Comparison of ENCODE assay signal across 17 cellular contexts in genomic region chr2:3428577-3428976, GRCh38.
"Had no signal": no experiment of that assay in that cellular context is flagged by ENCODE, and none has a peak within 500 bp of the region (broad histone marks: within the 10 kb centered on the region; RNA-seq: fewer than 3 reads in every experiment).

No MANE protein-coding gene starts in this region.

- DNase-seq: activated naive CD4-positive, alpha-beta T cell treated with anti-CD3 and anti-CD28 coated beads for 36 hours; effector CD8-positive, alpha-beta T cell; esophagus squamous epithelium; immature natural killer cell; kidney glomerular epithelial cell; left ventricle myocardium superior; mesenchymal stem cell; naive thymus-derived CD4-positive, alpha-beta T cell; retina; stimulated activated CD4-positive, alpha-beta T cell treated with anti-CD3 and anti-CD28 coated beads, Interleukin-12 subunit alpha, Interleukin-12 subunit beta, amount 100 ng/mL, for 4 hours; stimulated activated CD4-positive, alpha-beta T cell treated with anti-CD3 and anti-CD28 coated beads, Interleukin-1b, Interleukin-23, amount 100 ng/mL, for 48 hours; stimulated activated CD8-positive, alpha-beta memory T cell treated with anti-CD3 and anti-CD28 coated beads, Interleukin-4, amount 100 ng/mL, for 48 hours; stimulated activated naive CD4-positive, alpha-beta T cell treated with Interleukin-2 at 50 U/mL for 16 hours; T-cell; T1000 had no signal

- ATAC-seq: naive thymus-derived CD4-positive, alpha-beta T cell; SK-N-SH treated with all-trans-retinoic acid at 6 μM for 48 hours; T-cell had no signal

- H3K27me3 Mint-ChIP-seq: dendritic cell treated with granulocyte-macrophage colony-stimulating factor and Interleukin-4, amounts not matched to agents 40 ng/mL and 50 ng/mL, for 4 days; naive thymus-derived CD4-positive, alpha-beta T cell; T-cell had no signal

- H3K9me3 Mint-ChIP-seq: activated naive CD4-positive, alpha-beta T cell treated with anti-CD3 and anti-CD28 coated beads for 36 hours; dendritic cell treated with granulocyte-macrophage colony-stimulating factor and Interleukin-4, amounts not matched to agents 40 ng/mL and 50 ng/mL, for 4 days; immature natural killer cell; naive thymus-derived CD4-positive, alpha-beta T cell; T-cell had no signal

- H3K27ac Mint-ChIP-seq: activated naive CD4-positive, alpha-beta T cell treated with anti-CD3 and anti-CD28 coated beads for 36 hours; dendritic cell treated with granulocyte-macrophage colony-stimulating factor and Interleukin-4, amounts not matched to agents 40 ng/mL and 50 ng/mL, for 4 days had no signal

- H3K4me3 Mint-ChIP-seq: activated naive CD4-positive, alpha-beta T cell treated with anti-CD3 and anti-CD28 coated beads for 36 hours; dendritic cell treated with granulocyte-macrophage colony-stimulating factor and Interleukin-4, amounts not matched to agents 40 ng/mL and 50 ng/mL, for 4 days; immature natural killer cell; naive thymus-derived CD4-positive, alpha-beta T cell; T-cell had no signal
